Comparison of ENCODE assay signal across 8 cellular contexts in genomic region chr4:105709081-105709450, GRCh38. TPM values are rescaled to one million over a fixed set of nuclear protein-coding genes. Genes with fewer than 3 reads are reported as not detected.
DNase-seq lines count a peak whose midpoint lies in the region; ATAC-seq and TF ChIP-seq lines count a peak whose summit lies in the region.

No MANE protein-coding gene starts in this region.

- H3K27ac ChIP-seq in subcutaneous abdominal adipose tissue (ENCODE audit: low read depth, low read length): peak overlapping the region; percentile 91

- H3K9ac ChIP-seq in subcutaneous abdominal adipose tissue (ENCODE audit: low read length in 5 of 5): peak overlapping the region; percentile 87 to 100 (median 96)

- peaks cover 19% of the 10 kb centered on the region for H3K36me3 Mint-ChIP-seq in brain

- peaks cover 4 to 27% (median 19%) of the 10 kb centered on the region in 5 donors for H3K4me1 ChIP-seq in subcutaneous abdominal adipose tissue (ENCODE audit: control insufficient read depth in 5 of 5, insufficient read depth in 5 of 5, low read length in 5 of 5)

- no peaks in the 10 kb centered on the region for H3K27me3 ChIP-seq in subcutaneous abdominal adipose tissue (ENCODE audit: control insufficient read depth in 5 of 5, insufficient read depth in 4 of 5, low read length in 5 of 5)

- H3K4me3 Mint-ChIP-seq in brain: peak overlapping the region; percentile 96 to 100 (median 99)

- no peaks in the 10 kb centered on the region for H3K9me3 ChIP-seq in subcutaneous abdominal adipose tissue (ENCODE audit: control insufficient read depth in 5 of 5, low read length in 5 of 5)

- in situ Hi-C loops in ACHN (cut with HindIII; ENCODE audit: low pct_ligation_motif_present, low pct_unique_long_range_greater_than_20kb, low sequenced_read_pairs): no loop called here

- peak; percentile 44 for DNase-seq in ACHN
- peak; percentile 61 for DNase-seq in NAMALWA (ENCODE audit: low spot score)
- peak; percentile 25 for DNase-seq in kidney tubule cell (ENCODE audit: low spot score)
- DNase-seq in DMS153 (lab: John Stamatoyannopoulos, UW): no peak

- H3K27ac Mint-ChIP-seq in brain: peak overlapping the region; percentile 76 to 99 (median 98)

- H3K4me1 Mint-ChIP-seq in brain: peaks cover 60% of the 10 kb centered on the region

- H3K27me3 Mint-ChIP-seq in brain: peaks cover 16% of the 10 kb centered on the region

- H3K4me3 ChIP-seq in GM08714 (ENCODE audit: low read length): peak overlapping the region; percentile 88
- peak overlapping the region; percentile 90 to 98 (median 97) for H3K4me3 ChIP-seq in subcutaneous abdominal adipose tissue (ENCODE audit: low read depth in 1 of 5, low read length in 5 of 5)

- TF ChIP-seq CTCF in brain (conservative IDR thresholded peaks at IDR 0.05): no peak

- H3K9me3 Mint-ChIP-seq in brain: no peaks in the 10 kb centered on the region

- ATAC-seq in HG02623 (IDR thresholded peaks at IDR 0.05; ENCODE audit: unreplicated experiment): peak; percentile 26

- H3K36me3 ChIP-seq in subcutaneous abdominal adipose tissue (ENCODE audit: control insufficient read depth in 5 of 5, insufficient read depth in 5 of 5, low read length in 5 of 5): no peaks in the 10 kb centered on the region

RNA-seq across cellular contexts. Expression of gene GSTCD, which starts 0.5 kb away (rescaled TPM):
- 5.2 TPM for polyA plus RNA-seq in brain (ENCODE audit: insufficient read depth, low read depth, low replicate concordance)

RNA-seq across cellular contexts. Expression of gene INTS12, which starts 0.6 kb away (rescaled TPM):
- 16.6 TPM for polyA plus RNA-seq in brain (ENCODE audit: insufficient read depth, low read depth, low replicate concordance)
